17 cellular contexts compared by ENCODE assay signal in genomic region chr16:89727406-89728120, GRCh38. TPM values are rescaled to one million over a fixed set of nuclear protein-coding genes. Genes with fewer than 3 reads are reported as not detected.
A peak's percentile ranks its signal among the peaks of the same experiment; 100 is the strongest.
DNase-seq lines count a peak whose midpoint lies in the region; ATAC-seq, FAIRE-seq and TF ChIP-seq lines count a peak whose summit lies in the region.
"Had no signal": no experiment of that assay in that cellular context is flagged by ENCODE, and none has a peak within 500 bp of the region (broad histone marks: within the 10 kb centered on the region; RNA-seq: fewer than 3 reads in every experiment).

No MANE protein-coding gene starts in this region.

- H3K4me1 Mint-ChIP-seq in CD4-positive, CD25-positive, alpha-beta regulatory T cell: peaks cover 10 to 69% (median 27%) of the 10 kb centered on the region in 4 donors
- peaks cover 63% of the 10 kb centered on the region for H3K4me1 Mint-ChIP-seq in CD8-positive, alpha-beta T cell (ENCODE audit: low read depth)
- peaks cover 31 to 79% (median 50%) of the 10 kb centered on the region in 7 donors for H3K4me1 Mint-ChIP-seq in naive thymus-derived CD4-positive, alpha-beta T cell

- H2AFZ ChIP-seq in K562 (ENCODE audit: low read depth, low read length): no peak overlapping the region

- peaks cover 58% of the 10 kb centered on the region for H3K4me1 ChIP-seq in CD4-positive, CD25-positive, alpha-beta regulatory T cell (ENCODE audit: control insufficient read depth, insufficient read depth, low read length, poor library complexity, severe bottlenecking)
- peaks cover 72% of the 10 kb centered on the region for H3K4me1 ChIP-seq in CD8-positive, alpha-beta T cell (ENCODE audit: insufficient read depth, low read length)
- peaks cover 6 to 28% of the 10 kb centered on the region in 2 experiments; a peak in 4 of 5 replicates for H3K4me1 ChIP-seq in K562 (replicated peaks in 1 of 2; ENCODE audit: control insufficient read depth in 2 of 2, insufficient read depth in 2 of 2, low read length in 2 of 2)
- H3K4me1 ChIP-seq in naive thymus-derived CD4-positive, alpha-beta T cell (ENCODE audit: control insufficient read depth in 2 of 2, insufficient read depth in 2 of 2, low read length in 2 of 2): peaks cover 57 to 59% of the 10 kb centered on the region in 2 donors

- peaks cover 31% of the 10 kb centered on the region for H3K79me2 ChIP-seq in K562 (ENCODE audit: control insufficient read depth, insufficient read depth, low read length)

- H3K27ac ChIP-seq in CD4-positive, CD25-positive, alpha-beta regulatory T cell (ENCODE audit: insufficient read depth, low read length, poor library complexity, severe bottlenecking): no peak overlapping the region
- H3K27ac ChIP-seq in CD8-positive, alpha-beta T cell (ENCODE audit: low read depth, low read length): no peak overlapping the region
- H3K27ac ChIP-seq in K562 (ENCODE audit: extremely low read depth, low read depth, low read length): no peak overlapping the region
- peak overlapping the region; percentile 40 for H3K27ac ChIP-seq in naive thymus-derived CD4-positive, alpha-beta T cell (ENCODE audit: low read depth, low read length)
- H3K27ac ChIP-seq: left lung, upper lobe of left lung had no signal

- peaks cover 15% of the 10 kb centered on the region for H4K20me1 ChIP-seq in K562 (replicated peaks; ENCODE audit: control insufficient read depth, insufficient read depth, low read length)

- no TSS peak for BruUV-seq in K562 (replicated peaks; lab: Mats Ljungman, UMichigan)

- peaks cover 30% of the 10 kb centered on the region for H3K36me3 Mint-ChIP-seq in CD4-positive, CD25-positive, alpha-beta regulatory T cell
- H3K36me3 Mint-ChIP-seq in CD8-positive, alpha-beta T cell: peaks cover 75% of the 10 kb centered on the region
- peaks cover 5 to 44% (median 29%) of the 10 kb centered on the region in 5 donors for H3K36me3 Mint-ChIP-seq in naive thymus-derived CD4-positive, alpha-beta T cell

- peaks cover 6% of the 10 kb centered on the region for H3K27me3 Mint-ChIP-seq in CD4-positive, CD25-positive, alpha-beta regulatory T cell
- no peaks in the 10 kb centered on the region for H3K27me3 Mint-ChIP-seq in CD8-positive, alpha-beta T cell (ENCODE audit: low read depth)
- H3K27me3 Mint-ChIP-seq in naive thymus-derived CD4-positive, alpha-beta T cell: no peaks in the 10 kb centered on the region

- intact Hi-C loops in CD8-positive, alpha-beta T cell (cut with DNase I, micrococcal nuclease): no loop called here
- intact Hi-C loops in K562 (cut with micrococcal nuclease): no loop called here
- intact Hi-C loops in naive thymus-derived CD4-positive, alpha-beta T cell (cut with micrococcal nuclease): loop anchor here (10.0 kb wide), 2 partner anchors 1023 to 1273 kb away; partner anchors contain the start of genes CTU2 (in 1 of the 2), RNF166 (in 1 of the 2) and ZFPM1 (in 1 of the 2)

- H3K4me3 Mint-ChIP-seq in CD4-positive, CD25-positive, alpha-beta regulatory T cell: peak overlapping the region; percentile 21 to 88 (median 62)
- peak overlapping the region; percentile 65 for H3K4me3 Mint-ChIP-seq in CD8-positive, alpha-beta T cell
- peak overlapping the region; percentile 58 to 92 (median 74) for H3K4me3 Mint-ChIP-seq in naive thymus-derived CD4-positive, alpha-beta T cell

- no peak for DNase-seq in CD4-positive, CD25-positive, alpha-beta regulatory T cell
- no peak for DNase-seq in CD8-positive, alpha-beta T cell
- DNase-seq in K562 (ENCODE audit: extremely low read depth in 1 of 4, low spot score in 3 of 4) (no peak), dedifferentiated amniotic fluid mesenchymal stem cell (ENCODE audit: extremely low spot score) (no peak)
- no peak for DNase-seq in naive thymus-derived CD4-positive, alpha-beta T cell
- no peak for DNase-seq in stimulated activated CD4-positive, alpha-beta T cell treated with anti-CD3 and anti-CD28 coated beads, Interleukin-4, amount 100 ng/mL, for 4 hours
- DNase-seq: AML-193; anterior cingulate cortex; EL; left lung; NCI-H1105 treated with DMSO at 0.1 percent for 48 hours; NCI-H526; stimulated activated naive CD4-positive, alpha-beta T cell; upper lobe of left lung had no signal

- in situ Hi-C loops in K562 (cut with MboI): no loop called here

- no peaks in the 10 kb centered on the region for H3K27me3 ChIP-seq in CD4-positive, CD25-positive, alpha-beta regulatory T cell (ENCODE audit: control insufficient read depth, insufficient read depth, low read length)
- no peaks in the 10 kb centered on the region for H3K27me3 ChIP-seq in CD8-positive, alpha-beta T cell (ENCODE audit: insufficient read depth, low read length)
- no peaks in the 10 kb centered on the region for H3K27me3 ChIP-seq in K562 (ENCODE audit: control insufficient read depth in 2 of 2, insufficient read depth in 2 of 2, low read length in 2 of 2)
- no peaks in the 10 kb centered on the region for H3K27me3 ChIP-seq in naive thymus-derived CD4-positive, alpha-beta T cell (ENCODE audit: control insufficient read depth in 2 of 2, insufficient read depth in 2 of 2, low read length in 2 of 2)
- H3K27me3 ChIP-seq: left lung, upper lobe of left lung had no signal

- peaks cover 8% of the 10 kb centered on the region for H3K9me1 ChIP-seq in K562 (ENCODE audit: control insufficient read depth, insufficient read depth, low read length)

- 0 out of 2 replicates have a peak, but pooled peaks have one; percentile 1 for TF ChIP-seq POLR2A in K562 (conservative IDR thresholded peaks at IDR 0.05)

- TF ChIP-seq RAD21 in K562 (CRISPR knock-in tag; conservative IDR thresholded peaks at IDR 0.05 in 1 of 2, IDR thresholded peaks at IDR 0.05 in 1 of 2): no peak

- POLR2A ChIA-PET in CD8-positive, alpha-beta T cell (lab: Charles Lee): interaction anchor here (0.5 to 1.1 kb wide), 3 partner anchors 11 to 41 kb away, joined by 3 to 6 read pairs (median 3); no protein-coding TSS in a partner anchor
- POLR2A ChIA-PET in K562 (lab: Yijun Ruan, JAX): interaction anchor here (0.8 to 4.8 kb wide), 2 partner anchors 12 to 18 kb away, joined by 4 to 37 read pairs; no protein-coding TSS in a partner anchor
- POLR2A ChIA-PET in naive thymus-derived CD4-positive, alpha-beta T cell (lab: Charles Lee): interaction anchor here (0.7 to 6.7 kb wide), 2 partner anchors 11 to 58 kb away, joined by 3 to 156 read pairs; no protein-coding TSS in a partner anchor

- H3K9me3 ChIP-seq in CD4-positive, CD25-positive, alpha-beta regulatory T cell (ENCODE audit: control insufficient read depth in 2 of 2, low read length in 2 of 2): no peaks in the 10 kb centered on the region
- no peaks in the 10 kb centered on the region for H3K9me3 ChIP-seq in CD8-positive, alpha-beta T cell (ENCODE audit: low read length)
- no peaks in the 10 kb centered on the region for H3K9me3 ChIP-seq in K562 (replicated peaks; ENCODE audit: control insufficient read depth, insufficient read depth, low read depth, low read length)
- no peaks in the 10 kb centered on the region for H3K9me3 ChIP-seq in naive thymus-derived CD4-positive, alpha-beta T cell (ENCODE audit: control insufficient read depth in 2 of 3, low read length in 3 of 3)
- H3K9me3 ChIP-seq: left lung, upper lobe of left lung had no signal

- H3K4me3 ChIP-seq in CD4-positive, CD25-positive, alpha-beta regulatory T cell (ENCODE audit: low read depth, low read length): peak overlapping the region; percentile 24
- no peak overlapping the region for H3K4me3 ChIP-seq in CD8-positive, alpha-beta T cell (ENCODE audit: low read depth, low read length)
- H3K4me3 ChIP-seq in K562: no peak overlapping the region
- H3K4me3 ChIP-seq in naive thymus-derived CD4-positive, alpha-beta T cell (ENCODE audit: low read length): no peak overlapping the region
- H3K4me3 ChIP-seq: left lung, upper lobe of left lung had no signal

- no peak for TF ChIP-seq EP300 in K562 (IDR thresholded peaks at IDR 0.05; ENCODE audit: low read length)

- peaks cover 76% of the 10 kb centered on the region for H3K36me3 ChIP-seq in CD4-positive, CD25-positive, alpha-beta regulatory T cell (ENCODE audit: control insufficient read depth, insufficient read depth, low read length)
- H3K36me3 ChIP-seq in CD8-positive, alpha-beta T cell (ENCODE audit: insufficient read depth, low read length): peaks cover 76% of the 10 kb centered on the region
- H3K36me3 ChIP-seq in K562 (ENCODE audit: control insufficient read depth, insufficient read depth, low read length): peaks cover 93% of the 10 kb centered on the region
- peaks cover 19 to 85% (median 39%) of the 10 kb centered on the region in 3 experiments for H3K36me3 ChIP-seq in naive thymus-derived CD4-positive, alpha-beta T cell (ENCODE audit: control insufficient read depth in 2 of 3, insufficient read depth in 3 of 3, low read length in 3 of 3)

- CTCF ChIA-PET in CD8-positive, alpha-beta T cell (lab: Charles Lee): interaction anchor here (1.1 to 5.5 kb wide), 2 partner anchors 22 to 27 kb away, joined by 4 to 33 read pairs; partner anchors contain the start of gene SPATA2L
- CTCF ChIA-PET in K562 (lab: Yijun Ruan, JAX; ENCODE audit: low intra/inter-chr PET ratio): no interaction called here
- CTCF ChIA-PET in naive thymus-derived CD4-positive, alpha-beta T cell (lab: Charles Lee): no interaction called here

- no peak for ATAC-seq in CD4-positive, CD25-positive, alpha-beta regulatory T cell (ENCODE audit: low read depth in 2 of 2)
- no peak for ATAC-seq in CD8-positive, alpha-beta T cell
- peak; percentile 3; the same call in 1 of the 3 replicates for ATAC-seq in K562
- ATAC-seq in naive thymus-derived CD4-positive, alpha-beta T cell: no peak
- ATAC-seq in GM21423 (IDR thresholded peaks at IDR 0.05; ENCODE audit: unreplicated experiment): no peak
- ATAC-seq: left lung, sciatic nerve had no signal

- H3K9ac ChIP-seq in K562 (ENCODE audit: insufficient read depth in 1 of 2, low read depth in 2 of 2, low read length in 2 of 2): no peak overlapping the region

- 91% methylated on average over 17 of the region's 17 CpGs for WGBS in K562 (ENCODE audit: insufficient coverage, low coverage, missing lambda C conversion rate)

- H3K4me2 ChIP-seq in K562 (ENCODE audit: insufficient read depth, low read length): no peak overlapping the region

- peak overlapping the region in 1 of 3 donors; percentile 82 for H3K27ac Mint-ChIP-seq in CD4-positive, CD25-positive, alpha-beta regulatory T cell
- peak overlapping the region; percentile 80 for H3K27ac Mint-ChIP-seq in CD8-positive, alpha-beta T cell
- peak overlapping the region in 8 of 9 donors; percentile 69 to 93 (median 76) for H3K27ac Mint-ChIP-seq in naive thymus-derived CD4-positive, alpha-beta T cell

- FAIRE-seq in K562 (lab: Jason Lieb, UNC): no peak
- FAIRE-seq: TTC549 had no signal

- TF ChIP-seq CTCF in CD8-positive, alpha-beta T cell (IDR thresholded peaks at IDR 0.05): no peak
- no peak for TF ChIP-seq CTCF in K562 (IDR thresholded peaks at IDR 0.05 in 2 of 3, conservative IDR thresholded peaks at IDR 0.05 in 1 of 3; ENCODE audit: insufficient read depth in 2 of 3, low read depth in 1 of 3, low read length in 3 of 3)

- H3K9me3 Mint-ChIP-seq in CD4-positive, CD25-positive, alpha-beta regulatory T cell: no peaks in the 10 kb centered on the region
- no peaks in the 10 kb centered on the region for H3K9me3 Mint-ChIP-seq in CD8-positive, alpha-beta T cell
- H3K9me3 Mint-ChIP-seq in naive thymus-derived CD4-positive, alpha-beta T cell: no peaks in the 10 kb centered on the region

RNA-seq across cellular contexts. Expression of gene ZNF276, which starts 6.2 kb away (rescaled TPM):
- 108 TPM for total RNA-seq in CD4-positive, CD25-positive, alpha-beta regulatory T cell
- polyA plus RNA-seq in CD4-positive, CD25-positive, alpha-beta regulatory T cell: 10 to 100 TPM; 15.5 to 20.9 (median 19.7) TPM
- 100 to 1,000 TPM; 127 to 130 TPM for total RNA-seq in CD8-positive, alpha-beta T cell
- 123 and 273 TPM in 2 replicates for total RNA-seq in K562 (2011; cell fraction: chromatin; rRNA removed; ENCODE audit: low replicate concordance)
- total RNA-seq in K562 (2011; cell fraction: nucleolus; rRNA removed): 130 and 136 TPM in 2 replicates
- total RNA-seq in K562 (2011; cell fraction: nucleoplasm; rRNA removed): 112 and 149 TPM in 2 replicates
- total RNA-seq in K562 (2014; rRNA removed) (28.0 and 31.4 TPM in 2 replicates), K562 (2014; rRNA removed; fragmentation: Illumina TruSeq; extraction: Trizol) (9.2 and 9.8 TPM in 2 replicates), K562 (2015; rRNA removed; fragmentation: Illumina TruSeq; extraction: Trizol) (13.9 and 16.9 TPM in 2 replicates), K562 (2021) (40.0 and 43.9 TPM in 2 replicates)
- polyA plus RNA-seq in K562 (2011; rRNA removed) (15.8 and 21.7 TPM in 2 replicates), K562 (2014; fragmentation: Illumina TruSeq; extraction: Trizol) (17.2 and 29.0 TPM in 2 replicates), K562 (2014; fragmentation: Nextera tagmentation; extraction: Ambion mirVana) (under 1 TPM; 0.49 to 0.80 TPM), K562 (2014; rRNA removed) (36.7 and 42.4 TPM in 2 replicates)
- polyA plus RNA-seq in K562 (2011; cell fraction: cytosol; rRNA removed): 16.1 and 25.5 TPM in 2 replicates
- polyA plus RNA-seq in K562 (2011; cell fraction: nucleus; rRNA removed): 120 and 167 TPM in 2 replicates
- 27.0 and 27.2 TPM in 2 replicates for polyA plus RNA-seq in K562 (2012)
- 6.4 and 10.5 TPM in 2 replicates for polyA minus RNA-seq in K562 (2011; rRNA and poly(A)+ RNA removed)
- polyA minus RNA-seq in K562 (2011; cell fraction: cytosol; rRNA and poly(A)+ RNA removed): 16.7 and 19.7 TPM in 2 replicates
- 27.6 and 35.0 TPM in 2 replicates for polyA minus RNA-seq in K562 (2011; cell fraction: nucleus; rRNA and poly(A)+ RNA removed)
- 100 to 1,000 TPM in 4 of 5 experiments, 10 to 100 TPM in 1; 75.4 to 160 (median 137) TPM for total RNA-seq in naive thymus-derived CD4-positive, alpha-beta T cell
- 10 to 100 TPM; 17.0 to 65.1 TPM for polyA plus RNA-seq in naive thymus-derived CD4-positive, alpha-beta T cell

RNA-seq across cellular contexts. Expression of gene VPS9D1, which starts 6.9 kb away (rescaled TPM):
- 22.0 TPM for total RNA-seq in CD4-positive, CD25-positive, alpha-beta regulatory T cell
- polyA plus RNA-seq in CD4-positive, CD25-positive, alpha-beta regulatory T cell: under 1 TPM; 0.13 to 0.41 (median 0.34) TPM
- total RNA-seq in CD8-positive, alpha-beta T cell: 10 to 100 TPM; 15.7 to 15.9 TPM
- 5.2 and 13.2 TPM in 2 replicates for total RNA-seq in K562 (2011; cell fraction: chromatin; rRNA removed; ENCODE audit: low replicate concordance)
- 9.5 and 9.9 TPM in 2 replicates for total RNA-seq in K562 (2011; cell fraction: nucleolus; rRNA removed)
- 4.3 and 4.5 TPM in 2 replicates for total RNA-seq in K562 (2011; cell fraction: nucleoplasm; rRNA removed)
- total RNA-seq in K562 (2014; rRNA removed) (2.9 and 3.0 TPM in 2 replicates), K562 (2014; rRNA removed; fragmentation: Illumina TruSeq; extraction: Trizol) (0.26 and 0.33 TPM in 2 replicates), K562 (2015; rRNA removed; fragmentation: Illumina TruSeq; extraction: Trizol) (0.58 and 0.94 TPM in 2 replicates), K562 (2021) (3.1 and 3.7 TPM in 2 replicates)
- polyA plus RNA-seq in K562 (2011; rRNA removed) (0.95 and 2.9 TPM in 2 replicates), K562 (2014; fragmentation: Illumina TruSeq; extraction: Trizol) (1.1 and 2.7 TPM in 2 replicates), K562 (2014; fragmentation: Nextera tagmentation; extraction: Ambion mirVana) (1 to 10 TPM; 1.0 to 1.4 TPM), K562 (2014; rRNA removed) (3.0 and 3.5 TPM in 2 replicates)
- polyA plus RNA-seq in K562 (2011; cell fraction: cytosol; rRNA removed): 1.3 and 3.5 TPM in 2 replicates
- polyA plus RNA-seq in K562 (2011; cell fraction: nucleus; rRNA removed): 9.4 and 15.9 TPM in 2 replicates
- polyA plus RNA-seq in K562 (2012): 4.5 and 13.7 TPM in 2 replicates
- 0.42 and 0.66 TPM in 2 replicates for polyA minus RNA-seq in K562 (2011; rRNA and poly(A)+ RNA removed)
- polyA minus RNA-seq in K562 (2011; cell fraction: cytosol; rRNA and poly(A)+ RNA removed): 1.8 and 2.7 TPM in 2 replicates
- 2.7 and 2.9 TPM in 2 replicates for polyA minus RNA-seq in K562 (2011; cell fraction: nucleus; rRNA and poly(A)+ RNA removed)
- total RNA-seq in naive thymus-derived CD4-positive, alpha-beta T cell: 10 to 100 TPM; 11.2 to 28.9 (median 13.3) TPM
- 1 to 10 TPM in 1 of 2 donors, under 1 TPM in 1; 0.93 to 1.5 TPM for polyA plus RNA-seq in naive thymus-derived CD4-positive, alpha-beta T cell

RNA-seq across cellular contexts. Expression of gene SPATA2L, which starts 26.1 kb away (rescaled TPM):
- 15.6 TPM for total RNA-seq in CD4-positive, CD25-positive, alpha-beta regulatory T cell
- polyA plus RNA-seq in CD4-positive, CD25-positive, alpha-beta regulatory T cell: 1 to 10 TPM; 5.6 to 8.8 (median 8.1) TPM
- 10 to 100 TPM; 26.5 to 28.6 TPM for total RNA-seq in CD8-positive, alpha-beta T cell
- 4.8 and 30.8 TPM in 2 replicates for total RNA-seq in K562 (2011; cell fraction: chromatin; rRNA removed; ENCODE audit: low replicate concordance)
- 32.7 and 32.9 TPM in 2 replicates for total RNA-seq in K562 (2011; cell fraction: nucleolus; rRNA removed)
- total RNA-seq in K562 (2011; cell fraction: nucleoplasm; rRNA removed): 10.5 and 10.9 TPM in 2 replicates
- total RNA-seq in K562 (2014; rRNA removed) (17.0 and 19.7 TPM in 2 replicates), K562 (2014; rRNA removed; fragmentation: Illumina TruSeq; extraction: Trizol) (0.26 and 0.47 TPM in 2 replicates), K562 (2015; rRNA removed; fragmentation: Illumina TruSeq; extraction: Trizol) (4.3 and 5.1 TPM in 2 replicates), K562 (2021) (19.2 and 19.4 TPM in 2 replicates)
- polyA plus RNA-seq in K562 (2011; rRNA removed) (4.0 and 4.5 TPM in 2 replicates), K562 (2014; fragmentation: Illumina TruSeq; extraction: Trizol) (1.1 and 3.7 TPM in 2 replicates), K562 (2014; fragmentation: Nextera tagmentation; extraction: Ambion mirVana) (under 1 TPM in 1 of 2 experiments, not detected in 1; 0.13 TPM), K562 (2014; rRNA removed) (11.5 and 15.2 TPM in 2 replicates)
- 5.7 and 25.8 TPM in 2 replicates for polyA plus RNA-seq in K562 (2011; cell fraction: cytosol; rRNA removed)
- 10.9 and 25.7 TPM in 2 replicates for polyA plus RNA-seq in K562 (2011; cell fraction: nucleus; rRNA removed)
- polyA plus RNA-seq in K562 (2012): 11.3 and 11.6 TPM in 2 replicates
- 0.33 and 1.8 TPM in 2 replicates for polyA minus RNA-seq in K562 (2011; rRNA and poly(A)+ RNA removed)
- 7.8 and 11.9 TPM in 2 replicates for polyA minus RNA-seq in K562 (2011; cell fraction: cytosol; rRNA and poly(A)+ RNA removed)
- polyA minus RNA-seq in K562 (2011; cell fraction: nucleus; rRNA and poly(A)+ RNA removed): 5.7 and 11.7 TPM in 2 replicates
- total RNA-seq in naive thymus-derived CD4-positive, alpha-beta T cell: 10 to 100 TPM in 3 of 5 experiments, 1 to 10 TPM in 2; 8.4 to 32.2 (median 12.0) TPM
- polyA plus RNA-seq in naive thymus-derived CD4-positive, alpha-beta T cell: 10 to 100 TPM in 1 of 2 donors, 1 to 10 TPM in 1; 7.0 to 12.4 TPM

RNA-seq across cellular contexts. Expression of gene CDK10, which starts 41.1 kb away (rescaled TPM):
- total RNA-seq in CD4-positive, CD25-positive, alpha-beta regulatory T cell: 97.5 TPM
- polyA plus RNA-seq in CD4-positive, CD25-positive, alpha-beta regulatory T cell: 10 to 100 TPM; 20.5 to 28.0 (median 22.8) TPM
- 10 to 100 TPM; 67.0 to 73.1 TPM for total RNA-seq in CD8-positive, alpha-beta T cell
- total RNA-seq in K562 (2011; cell fraction: chromatin; rRNA removed; ENCODE audit: low replicate concordance): 275 and 586 TPM in 2 replicates
- 284 and 289 TPM in 2 replicates for total RNA-seq in K562 (2011; cell fraction: nucleolus; rRNA removed)
- 252 and 255 TPM in 2 replicates for total RNA-seq in K562 (2011; cell fraction: nucleoplasm; rRNA removed)
- total RNA-seq in K562 (2014; rRNA removed) (40.1 and 55.8 TPM in 2 replicates), K562 (2014; rRNA removed; fragmentation: Illumina TruSeq; extraction: Trizol) (25.5 and 34.8 TPM in 2 replicates), K562 (2015; rRNA removed; fragmentation: Illumina TruSeq; extraction: Trizol) (35.8 and 40.3 TPM in 2 replicates), K562 (2021) (65.1 and 75.4 TPM in 2 replicates)
- polyA plus RNA-seq in K562 (2011; rRNA removed) (55.9 and 77.3 TPM in 2 replicates), K562 (2014; fragmentation: Illumina TruSeq; extraction: Trizol) (38.0 and 46.5 TPM in 2 replicates), K562 (2014; fragmentation: Nextera tagmentation; extraction: Ambion mirVana) (1 to 10 TPM; 2.0 to 3.3 TPM), K562 (2014; rRNA removed) (75.0 and 85.1 TPM in 2 replicates)
- polyA plus RNA-seq in K562 (2011; cell fraction: cytosol; rRNA removed): 39.7 and 56.1 TPM in 2 replicates
- polyA plus RNA-seq in K562 (2011; cell fraction: nucleus; rRNA removed): 756 and 811 TPM in 2 replicates
- polyA plus RNA-seq in K562 (2012): 45.3 and 62.2 TPM in 2 replicates
- polyA minus RNA-seq in K562 (2011; rRNA and poly(A)+ RNA removed): 21.7 and 25.8 TPM in 2 replicates
- 16.0 and 16.3 TPM in 2 replicates for polyA minus RNA-seq in K562 (2011; cell fraction: cytosol; rRNA and poly(A)+ RNA removed)
- polyA minus RNA-seq in K562 (2011; cell fraction: nucleus; rRNA and poly(A)+ RNA removed): 56.4 and 75.0 TPM in 2 replicates
- total RNA-seq in naive thymus-derived CD4-positive, alpha-beta T cell: 100 to 1,000 TPM in 3 of 5 experiments, 10 to 100 TPM in 2; 91.5 to 150 (median 102) TPM
- 10 to 100 TPM; 32.8 to 68.4 TPM for polyA plus RNA-seq in naive thymus-derived CD4-positive, alpha-beta T cell

Comparison
In these comparisons a context has a peak if more than half of its experiments do, and no peak if none do; other contexts are left out.
1. intact Hi-C loops: an anchor here in naive thymus-derived CD4-positive, alpha-beta T cell (10.0 kb wide); none called in CD8-positive, alpha-beta T cell and K562.